ENCODE assay signal across 8 cellular contexts in the genomic region with DNA sequence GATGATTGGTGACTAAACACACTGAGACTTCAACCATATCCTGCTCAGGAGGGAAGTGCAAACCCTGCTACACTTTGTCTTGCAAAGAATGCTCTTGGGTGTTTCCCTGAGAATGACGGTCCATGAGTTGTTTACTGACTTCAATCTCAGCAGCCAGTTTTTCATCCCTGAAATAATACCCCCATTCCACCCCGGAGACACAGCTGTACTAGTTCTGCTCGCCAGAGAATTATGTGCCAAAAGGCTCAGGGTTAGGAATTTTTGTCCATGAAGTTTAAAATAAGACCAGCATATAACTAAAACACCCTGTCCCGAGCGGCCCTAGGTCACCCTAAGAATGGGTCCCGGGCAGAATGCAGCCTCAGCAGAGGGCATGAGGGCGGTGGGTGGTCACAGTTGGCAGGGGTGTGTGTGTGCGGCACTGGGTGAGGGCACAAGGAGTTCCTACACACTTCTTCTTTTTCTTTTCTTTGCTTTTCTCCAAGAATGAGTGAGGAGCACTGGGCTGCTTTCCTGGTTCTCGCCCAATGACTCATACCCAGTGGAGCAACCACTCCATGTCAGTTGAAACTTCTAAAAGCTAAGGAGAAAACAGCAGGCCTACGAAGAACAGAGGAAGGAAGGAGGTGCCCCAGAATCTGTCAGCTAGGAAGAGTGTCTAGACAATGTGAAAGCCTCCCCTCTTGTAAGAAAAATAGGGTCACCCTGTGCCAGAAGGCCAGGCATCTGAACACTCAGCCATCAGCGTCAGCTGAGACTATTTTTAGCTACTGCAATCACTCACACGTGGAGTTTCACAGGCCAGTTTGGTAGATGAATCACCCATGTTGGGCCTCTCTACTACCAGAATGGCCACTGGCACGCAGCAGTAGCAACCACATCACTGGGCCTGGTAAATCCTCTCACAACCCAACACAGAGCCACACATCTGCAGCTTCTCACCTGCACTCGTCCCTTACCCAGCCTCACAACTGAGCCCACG.
DNase-seq lines count a peak whose midpoint lies in the region; ATAC-seq, FAIRE-seq and TF ChIP-seq lines count a peak whose summit lies in the region.

No MANE protein-coding gene starts in this region.

- CTCF ChIA-PET in CD8-positive, alpha-beta memory T cell (lab: Charles Lee) = no interaction called here

- no peaks in the 10 kb centered on the region for H3K9me3 ChIP-seq in CD8-positive, alpha-beta memory T cell (ENCODE audit: low read length)

- H3K4me1 ChIP-seq in CD8-positive, alpha-beta memory T cell (ENCODE audit: insufficient read depth, low read length) = no peaks in the 10 kb centered on the region

- H3K4me3 ChIP-seq in CD8-positive, alpha-beta memory T cell (ENCODE audit: low read length) = no peak overlapping the region

- peak; percentile 90 for ATAC-seq in GM18870 (IDR thresholded peaks at IDR 0.05; ENCODE audit: unreplicated experiment)
- peak; percentile 97 for ATAC-seq in HG02943 (IDR thresholded peaks at IDR 0.05; ENCODE audit: low read depth, unreplicated experiment)
- peak; percentile 86 for ATAC-seq in sciatic nerve

- H3K27me3 Mint-ChIP-seq in CD8-positive, alpha-beta memory T cell = peaks cover 2 to 4% of the 10 kb centered on the region in 2 donors
- no peaks in the 10 kb centered on the region for H3K27me3 Mint-ChIP-seq in progenitor cell of endocrine pancreas

- peak; percentile 92 for FAIRE-seq in RCC 7860 (lab: Jason Lieb, UNC)

- no peaks in the 10 kb centered on the region for H3K27me3 ChIP-seq in CD8-positive, alpha-beta memory T cell (ENCODE audit: insufficient read depth, low read length, poor library complexity, severe bottlenecking)

- POLR2A ChIA-PET in CD8-positive, alpha-beta memory T cell (lab: Charles Lee) = no interaction called here

- no peaks in the 10 kb centered on the region for H3K36me3 ChIP-seq in CD8-positive, alpha-beta memory T cell (ENCODE audit: insufficient read depth, low read length)

- no peaks in the 10 kb centered on the region for H3K4me1 Mint-ChIP-seq in CD8-positive, alpha-beta memory T cell
- H3K4me1 Mint-ChIP-seq in progenitor cell of endocrine pancreas (ENCODE audit: low read depth) = peaks cover 6% of the 10 kb centered on the region

- no peak for TF ChIP-seq CTCF in progenitor cell of endocrine pancreas (IDR thresholded peaks at IDR 0.05; ENCODE audit: unreplicated experiment)

- no peaks in the 10 kb centered on the region for H3K9me3 Mint-ChIP-seq in CD8-positive, alpha-beta memory T cell
- H3K9me3 Mint-ChIP-seq in progenitor cell of endocrine pancreas (ENCODE audit: low read depth) = no peaks in the 10 kb centered on the region

- intact Hi-C loops in sciatic nerve (cut with DNase I) = no loop called here

- no peaks in the 10 kb centered on the region for H3K36me3 Mint-ChIP-seq in CD8-positive, alpha-beta memory T cell
- H3K36me3 Mint-ChIP-seq in progenitor cell of endocrine pancreas (ENCODE audit: insufficient read depth) = peaks cover 17% of the 10 kb centered on the region

- H3K4me3 Mint-ChIP-seq in CD8-positive, alpha-beta memory T cell = no peak overlapping the region
- no peak overlapping the region for H3K4me3 Mint-ChIP-seq in progenitor cell of endocrine pancreas (ENCODE audit: low read depth)

- H3K27ac ChIP-seq in CD8-positive, alpha-beta memory T cell (ENCODE audit: low read depth, low read length) = no peak overlapping the region

- H3K27ac Mint-ChIP-seq in CD8-positive, alpha-beta memory T cell = no peak overlapping the region
- no peak overlapping the region for H3K27ac Mint-ChIP-seq in progenitor cell of endocrine pancreas

- DNase-seq in RCC 7860 (ENCODE audit: low spot score) = peak; percentile 92
- peak; percentile 99 for DNase-seq in fibroblast of peridontal ligament (ENCODE audit: extremely low read depth)
- peak; percentile 55 for DNase-seq in sciatic nerve (ENCODE audit: low spot score)
- DNase-seq in stimulated activated CD4-positive, alpha-beta T cell treated with anti-CD3 and anti-CD28 coated beads, Interleukin-4, amount 100 ng/mL, for 4 hours = no peak
- no peak for DNase-seq in CD8-positive, alpha-beta memory T cell
- DNase-seq in progenitor cell of endocrine pancreas (ENCODE audit: low spot score, unreplicated experiment) = no peak

Comparison
In these comparisons a context has a peak if more than half of its experiments do, and no peak if none do; other contexts are left out.
1. DNase-seq: peak in RCC 7860 (single experiment), fibroblast of peridontal ligament (single experiment) and sciatic nerve (single experiment); none in stimulated activated CD4-positive, alpha-beta T cell treated with anti-CD3 and anti-CD28 coated beads, Interleukin-4, amount 100 ng/mL, for 4 hours (0 of 2), CD8-positive, alpha-beta memory T cell (0 of 5) and progenitor cell of endocrine pancreas (single experiment).
2. Peak in every context shown above with its lines, with median percentiles within 50 percentile points of each other: ATAC-seq.